8 cellular contexts compared by ENCODE assay signal in the genomic region with DNA sequence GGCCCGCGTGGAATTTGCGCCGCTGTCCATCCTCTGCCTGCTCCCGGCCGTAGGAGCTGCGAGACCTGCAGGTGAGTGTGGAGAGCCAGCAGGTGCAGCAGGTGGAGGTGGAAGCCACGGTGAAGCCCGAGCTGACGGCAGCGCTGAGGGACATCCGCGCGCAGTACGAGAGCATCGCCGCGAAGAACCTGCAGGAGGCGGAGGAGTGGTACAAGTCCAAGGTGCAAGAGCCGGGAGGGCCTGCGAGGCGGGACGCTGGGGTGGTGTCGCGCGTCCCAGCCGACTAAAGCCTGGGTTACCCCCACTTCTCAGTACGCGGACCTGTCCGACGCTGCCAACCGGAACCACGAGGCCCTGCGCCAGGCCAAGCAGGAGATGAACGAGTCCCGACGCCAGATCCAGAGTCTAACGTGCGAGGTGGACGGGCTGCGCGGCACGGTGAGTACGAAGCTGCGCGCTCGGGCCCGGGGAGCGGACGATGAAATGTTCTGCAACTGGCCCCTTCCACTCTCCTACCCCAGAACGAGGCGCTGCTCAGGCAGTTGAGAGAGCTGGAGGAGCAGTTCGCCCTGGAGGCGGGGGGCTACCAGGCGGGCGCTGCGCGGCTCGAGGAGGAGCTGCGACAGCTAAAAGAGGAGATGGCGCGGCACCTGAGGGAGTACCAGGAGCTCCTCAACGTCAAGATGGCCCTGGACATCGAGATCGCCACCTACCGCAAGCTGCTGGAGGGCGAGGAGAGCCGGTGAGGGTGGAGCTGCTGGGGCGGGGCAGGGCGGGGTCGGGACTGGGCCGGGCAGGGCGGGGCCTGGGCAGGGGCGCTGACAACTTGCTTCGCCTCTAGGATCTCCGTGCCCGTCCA. TPM values are rescaled to one million over a fixed set of nuclear protein-coding genes. Genes with fewer than 3 reads are reported as not detected.
DNase-seq lines count a peak whose midpoint lies in the region.

No MANE protein-coding gene starts in this region.

- no peaks in the 10 kb centered on the region for H3K9me3 ChIP-seq in iPS-15b (ENCODE audit: control insufficient read depth, insufficient read depth, low read length)

- peak overlapping the region; percentile 75 for H3K4me3 Mint-ChIP-seq in activated T-helper 1 cell treated with anti-CD3 and anti-CD28 coated beads, Interleukin-12 subunit alpha, Interleukin-12 subunit beta, Interleukin-2, Interleukin-4 antibody, amounts not matched to agents 30 ng/mL and 10 ng/mL and 1 ng/mL, durations not matched to agents 14 hours and 24 hours and 36 hours

- peaks cover 45% of the 10 kb centered on the region for H3K27me3 Mint-ChIP-seq in activated T-helper 1 cell treated with anti-CD3 and anti-CD28 coated beads, Interleukin-12 subunit alpha, Interleukin-12 subunit beta, Interleukin-2, Interleukin-4 antibody, amounts not matched to agents 30 ng/mL and 10 ng/mL and 1 ng/mL, durations not matched to agents 14 hours and 24 hours and 36 hours (ENCODE audit: insufficient read depth)

- peaks cover 12% of the 10 kb centered on the region for H3K4me1 ChIP-seq in iPS-15b (ENCODE audit: control insufficient read depth, insufficient read depth, low read length)

- intact Hi-C loops in activated T-helper 1 cell treated with anti-CD3 and anti-CD28 coated beads, Interleukin-12 subunit alpha, Interleukin-12 subunit beta, Interleukin-2, Interleukin-4 antibody, amounts not matched to agents 30 ng/mL and 10 ng/mL and 1 ng/mL, durations not matched to agents 14 hours and 24 hours and 36 hours (cut with micrococcal nuclease), result loop anchor here (1.0 kb wide), 2 partner anchors 9 to 26 kb away; a partner anchor contains a TSS

- H3K9me3 Mint-ChIP-seq in activated T-helper 1 cell treated with anti-CD3 and anti-CD28 coated beads, Interleukin-12 subunit alpha, Interleukin-12 subunit beta, Interleukin-2, Interleukin-4 antibody, amounts not matched to agents 30 ng/mL and 10 ng/mL and 1 ng/mL, durations not matched to agents 14 hours and 24 hours and 36 hours, result no peaks in the 10 kb centered on the region

- H3K27ac Mint-ChIP-seq in activated T-helper 1 cell treated with anti-CD3 and anti-CD28 coated beads, Interleukin-12 subunit alpha, Interleukin-12 subunit beta, Interleukin-2, Interleukin-4 antibody, amounts not matched to agents 30 ng/mL and 10 ng/mL and 1 ng/mL, durations not matched to agents 14 hours and 24 hours and 36 hours, result no peak overlapping the region

- peak; percentile 72 for DNase-seq in activated CD8-positive, alpha-beta memory T cell treated with anti-CD3 and anti-CD28 coated beads for 24 hours
- DNase-seq in activated CD8-positive, alpha-beta memory T cell treated with anti-CD3 and anti-CD28 coated beads, Interleukin-2, amount 50 U/mL, for 4 hours, result no peak
- DNase-seq in NCI-H748 (lab: John Stamatoyannopoulos, UW; ENCODE audit: unreplicated experiment) (peak; percentile 87), DMS79 treated with DMSO at 0.1 percent for 48 hours (lab: John Stamatoyannopoulos, UW) (no peak), NK-92 (lab: John Stamatoyannopoulos, UW; ENCODE audit: unreplicated experiment) (no peak)
- no peak for DNase-seq in activated T-helper 1 cell treated with anti-CD3 and anti-CD28 coated beads, Interleukin-12 subunit alpha, Interleukin-12 subunit beta, Interleukin-2, Interleukin-4 antibody, amounts not matched to agents 30 ng/mL and 10 ng/mL and 1 ng/mL, durations not matched to agents 14 hours and 24 hours and 36 hours (ENCODE audit: low spot score)
- DNase-seq in stimulated activated naive CD4-positive, alpha-beta T cell (lab: John Stamatoyannopoulos, UW), result peak in 5 of 6 experiments; percentile 21 to 43 (median 32)

- H3K36me3 ChIP-seq in iPS-15b (ENCODE audit: control insufficient read depth, insufficient read depth, low read length), result no peaks in the 10 kb centered on the region

- H3K36me3 Mint-ChIP-seq in activated T-helper 1 cell treated with anti-CD3 and anti-CD28 coated beads, Interleukin-12 subunit alpha, Interleukin-12 subunit beta, Interleukin-2, Interleukin-4 antibody, amounts not matched to agents 30 ng/mL and 10 ng/mL and 1 ng/mL, durations not matched to agents 14 hours and 24 hours and 36 hours (ENCODE audit: low read depth), result no peaks in the 10 kb centered on the region

- peaks cover 71% of the 10 kb centered on the region for H3K27me3 ChIP-seq in iPS-15b (ENCODE audit: control insufficient read depth, insufficient read depth, low read length)

- peaks cover 11% of the 10 kb centered on the region for H3K4me1 Mint-ChIP-seq in activated T-helper 1 cell treated with anti-CD3 and anti-CD28 coated beads, Interleukin-12 subunit alpha, Interleukin-12 subunit beta, Interleukin-2, Interleukin-4 antibody, amounts not matched to agents 30 ng/mL and 10 ng/mL and 1 ng/mL, durations not matched to agents 14 hours and 24 hours and 36 hours (ENCODE audit: low read depth)

- peak overlapping the region; percentile 59 for H3K4me3 ChIP-seq in iPS-15b (ENCODE audit: low read depth, low read length)

- no peak overlapping the region for H3K9ac ChIP-seq in iPS-15b (ENCODE audit: low read depth, low read length)

RNA-seq across cellular contexts. Expression of a gene that starts 2.1 kb away (rescaled TPM):
- total RNA-seq in activated T-helper 1 cell treated with anti-CD3 and anti-CD28 coated beads, Interleukin-12 subunit alpha, Interleukin-12 subunit beta, Interleukin-2, Interleukin-4 antibody, amounts not matched to agents 30 ng/mL and 10 ng/mL and 1 ng/mL, durations not matched to agents 14 hours and 24 hours and 36 hours, result 0.20 TPM in 1 of 2 replicates, not detected in the other

RNA-seq across cellular contexts. Expression of a gene that starts 26.0 kb away (rescaled TPM):
- 46.0 TPM in 2 replicates for total RNA-seq in activated T-helper 1 cell treated with anti-CD3 and anti-CD28 coated beads, Interleukin-12 subunit alpha, Interleukin-12 subunit beta, Interleukin-2, Interleukin-4 antibody, amounts not matched to agents 30 ng/mL and 10 ng/mL and 1 ng/mL, durations not matched to agents 14 hours and 24 hours and 36 hours

RNA-seq across cellular contexts. Expression of a gene that starts 32.2 kb away (rescaled TPM):
- total RNA-seq in activated T-helper 1 cell treated with anti-CD3 and anti-CD28 coated beads, Interleukin-12 subunit alpha, Interleukin-12 subunit beta, Interleukin-2, Interleukin-4 antibody, amounts not matched to agents 30 ng/mL and 10 ng/mL and 1 ng/mL, durations not matched to agents 14 hours and 24 hours and 36 hours, result 261 and 270 TPM in 2 replicates

RNA-seq across cellular contexts. Expression of a gene that starts 39.9 kb away (rescaled TPM):
- total RNA-seq in activated T-helper 1 cell treated with anti-CD3 and anti-CD28 coated beads, Interleukin-12 subunit alpha, Interleukin-12 subunit beta, Interleukin-2, Interleukin-4 antibody, amounts not matched to agents 30 ng/mL and 10 ng/mL and 1 ng/mL, durations not matched to agents 14 hours and 24 hours and 36 hours, result not detected in 2 replicates

RNA-seq across cellular contexts. Expression of a gene that starts 49.6 kb away (rescaled TPM):
- 0.16 TPM in 1 of 2 replicates, not detected in the other for total RNA-seq in activated T-helper 1 cell treated with anti-CD3 and anti-CD28 coated beads, Interleukin-12 subunit alpha, Interleukin-12 subunit beta, Interleukin-2, Interleukin-4 antibody, amounts not matched to agents 30 ng/mL and 10 ng/mL and 1 ng/mL, durations not matched to agents 14 hours and 24 hours and 36 hours

Comparison
In these comparisons a context has a peak if more than half of its experiments do, and no peak if none do; other contexts are left out.
1. DNase-seq: peak in activated CD8-positive, alpha-beta memory T cell treated with anti-CD3 and anti-CD28 coated beads for 24 hours (single experiment), NCI-H748 (single experiment) and stimulated activated naive CD4-positive, alpha-beta T cell (5 of 6); none in activated CD8-positive, alpha-beta memory T cell treated with anti-CD3 and anti-CD28 coated beads, Interleukin-2, amount 50 U/mL, for 4 hours (single experiment), activated T-helper 1 cell treated with anti-CD3 and anti-CD28 coated beads, Interleukin-12 subunit alpha, Interleukin-12 subunit beta, Interleukin-2, Interleukin-4 antibody, amounts not matched to agents 30 ng/mL and 10 ng/mL and 1 ng/mL, durations not matched to agents 14 hours and 24 hours and 36 hours (single experiment), DMS79 treated with DMSO at 0.1 percent for 48 hours (single experiment) and NK-92 (single experiment).